Comparison of ENCODE assay signal across 2 cellular contexts in genomic region chr19:49331616-49332055, GRCh38.
TF ChIP-seq lines count a peak whose summit lies in the region.

No MANE protein-coding gene starts in this region.

TF ChIP-seq in HEK293, 187 proteins besides CTCF, POLR2A, EP300 and RAD21:
- TF ChIP-seq KLF10 (tag by site-specific recombination; IDR thresholded peaks at IDR 0.05) (peak; percentile 98), ZNF548 (tag by site-specific recombination; IDR thresholded peaks at IDR 0.05) (no peak), ZBTB17 (tag by site-specific recombination; IDR thresholded peaks at IDR 0.05) (peak; percentile 65), PRDM10 (tag by site-specific recombination; IDR thresholded peaks at IDR 0.05) (peak; percentile 69), ZFP41 (tag by site-specific recombination; IDR thresholded peaks at IDR 0.05; ENCODE audit: borderline replicate concordance) (no peak), SP3 (tag by site-specific recombination; IDR thresholded peaks at IDR 0.05) (0 out of 2 replicates have a peak, but pooled peaks have one; percentile 40), ZFHX2 (tag by site-specific recombination; conservative IDR thresholded peaks at IDR 0.05) (peak; percentile 18; the same call in 1 of the 2 replicates), ZNF423 (tag by site-specific recombination; IDR thresholded peaks at IDR 0.05) (no peak)

TF ChIP-seq in endothelial cell of umbilical vein, 7 proteins besides CTCF, POLR2A, EP300 and RAD21:
- no peak for TF ChIP-seq FOS (IDR thresholded peaks at IDR 0.05; ENCODE audit: borderline replicate concordance, insufficient read depth, low read length)
- TF ChIP-seq POLR2AphosphoS5 (IDR thresholded peaks at IDR 0.05; ENCODE audit: insufficient read depth, low read depth, low read length), result no peak
- TF ChIP-seq, protein P1, sequence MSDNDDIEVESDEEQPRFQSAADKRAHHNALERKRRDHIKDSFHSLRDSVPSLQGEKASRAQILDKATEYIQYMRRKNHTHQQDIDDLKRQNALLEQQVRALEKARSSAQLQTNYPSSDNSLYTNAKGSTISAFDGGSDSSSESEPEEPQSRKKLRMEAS (IDR thresholded peaks at IDR 0.05; ENCODE audit: insufficient read depth, insufficient read length), result peak; percentile 68
